In the genomic region with DNA sequence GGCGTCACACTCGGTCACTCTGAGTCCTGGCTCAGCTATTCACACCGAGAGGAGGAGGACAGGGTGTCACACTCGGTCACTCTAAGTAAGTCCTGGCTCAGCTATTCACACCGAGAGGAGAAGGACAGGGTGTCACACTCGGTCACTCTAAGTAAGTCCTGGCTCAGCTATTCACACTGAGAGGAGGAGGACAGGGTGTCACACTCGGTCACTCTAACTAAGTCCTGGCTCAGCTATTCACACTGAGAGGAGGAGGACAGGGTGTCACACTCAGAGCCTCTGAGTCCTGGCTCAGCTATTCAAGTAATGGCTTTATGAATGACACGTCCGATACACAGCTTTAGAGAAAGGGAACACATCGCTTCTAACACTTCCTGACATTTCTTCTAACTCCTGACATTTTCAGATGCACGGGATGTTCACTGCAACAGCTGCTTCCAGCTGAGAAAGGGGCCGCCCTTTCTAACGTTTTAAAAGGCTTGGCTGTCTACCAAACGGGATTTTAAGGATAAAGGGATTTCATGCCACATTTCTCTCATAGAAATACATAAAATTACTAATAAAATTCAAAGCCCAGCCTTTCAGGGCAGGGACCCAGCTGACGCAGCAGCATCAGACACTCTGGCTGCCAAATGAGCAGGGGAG, we compare ENCODE assay signal across 19 cellular contexts. TPM values are rescaled to one million over a fixed set of nuclear protein-coding genes. Genes with fewer than 3 reads are reported as not detected.
DNase-seq lines count a peak whose midpoint lies in the region; ATAC-seq and TF ChIP-seq lines count a peak whose summit lies in the region.
"Had no signal": no experiment of that assay in that cellular context is flagged by ENCODE, and none has a peak within 500 bp of the region (broad histone marks: within the 10 kb centered on the region; RNA-seq: fewer than 3 reads in every experiment).

No MANE protein-coding gene starts in this region.

- peak overlapping the region in 1 of 2 donors; percentile 26 for H3K9ac ChIP-seq in mucosa of rectum (ENCODE audit: low read depth in 1 of 2, low read length in 2 of 2)

- no peak for TF ChIP-seq EP300 in suprapubic skin (IDR thresholded peaks at IDR 0.05)

- H3K4me3 ChIP-seq in mucosa of rectum (ENCODE audit: low read length in 2 of 2) (no peak overlapping the region), suprapubic skin (no peak overlapping the region)
- H3K4me3 ChIP-seq: coronary artery, upper lobe of right lung had no signal

- H3K27ac Mint-ChIP-seq in HFFc6 (peak overlapping the region; percentile 95), brain (peak overlapping the region in 4 of 5 experiments; percentile 32 to 91 (median 66))
- H3K27ac Mint-ChIP-seq: CD8-positive, alpha-beta T cell; memory B cell had no signal

- H3K9me3 Mint-ChIP-seq in HFFc6 (no peaks in the 10 kb centered on the region), brain (no peaks in the 10 kb centered on the region)
- H3K9me3 Mint-ChIP-seq: activated naive CD8-positive, alpha-beta T cell treated with anti-CD3 and anti-CD28 coated beads, Interleukin-2, amount 50 U/mL, for 24 hours; activated T-cell treated with anti-CD3 and anti-CD28 coated beads, Interleukin-2, amount 50 U/mL, for 24 hours; CD8-positive, alpha-beta T cell; memory B cell had no signal

- peaks cover 9% of the 10 kb centered on the region for H3K36me3 Mint-ChIP-seq in HFFc6 (ENCODE audit: low read depth)
- peaks cover 34% of the 10 kb centered on the region for H3K36me3 Mint-ChIP-seq in brain
- H3K36me3 Mint-ChIP-seq: memory B cell had no signal

- ATAC-seq in GM21576 (IDR thresholded peaks at IDR 0.05; ENCODE audit: unreplicated experiment), result no peak
- ATAC-seq in stimulated activated naive CD8-positive, alpha-beta T cell treated with anti-CD3 and anti-CD28 coated beads, Interleukin-15, Interleukin-2, amounts not matched to agents 100 U/mL and 50 U/mL, for 24 hours, result no peak
- ATAC-seq: activated naive CD8-positive, alpha-beta T cell treated with anti-CD3 and anti-CD28 coated beads, Interleukin-2, amount 50 U/mL, for 24 hours; CD8-positive, alpha-beta T cell; Panc1 had no signal

- DNase-seq in HFFc6, result no peak
- no peak for DNase-seq in suprapubic skin (ENCODE audit: low spot score in 2 of 2)
- DNase-seq in A172 (ENCODE audit: low spot score), result no peak
- no peak for DNase-seq in stimulated activated naive CD8-positive, alpha-beta T cell treated with anti-CD3 and anti-CD28 coated beads, Interleukin-15, Interleukin-2, amounts not matched to agents 100 U/mL and 50 U/mL, for 24 hours
- DNase-seq: activated CD4-positive, alpha-beta T cell treated with anti-CD3 and anti-CD28 coated beads for 1 hour; activated naive CD8-positive, alpha-beta T cell treated with anti-CD3 and anti-CD28 coated beads, Interleukin-2, amount 50 U/mL, for 24 hours; activated T-cell treated with anti-CD3 and anti-CD28 coated beads, Interleukin-2, amount 50 U/mL, for 24 hours; CD8-positive, alpha-beta T cell; NCI-H1417; NCI-H510A treated with DMSO at 0.1 percent for 48 hours; T-helper 1 cell; upper lobe of right lung had no signal

- no peaks in the 10 kb centered on the region for H3K27me3 ChIP-seq in mucosa of rectum (ENCODE audit: control insufficient read depth in 2 of 2, insufficient read depth in 2 of 2, low read length in 2 of 2)
- H3K27me3 ChIP-seq in suprapubic skin, result no peaks in the 10 kb centered on the region
- H3K27me3 ChIP-seq: upper lobe of right lung had no signal

- no peaks in the 10 kb centered on the region for H3K9me3 ChIP-seq in mucosa of rectum (ENCODE audit: control insufficient read depth in 2 of 2, low read length in 2 of 2)
- no peaks in the 10 kb centered on the region for H3K9me3 ChIP-seq in suprapubic skin
- H3K9me3 ChIP-seq: upper lobe of right lung had no signal

- H3K27me3 Mint-ChIP-seq in HFFc6 (ENCODE audit: insufficient read depth) (no peaks in the 10 kb centered on the region; the same call in 1 of the 2 replicates), brain (no peaks in the 10 kb centered on the region)
- H3K27me3 Mint-ChIP-seq: activated naive CD8-positive, alpha-beta T cell treated with anti-CD3 and anti-CD28 coated beads, Interleukin-2, amount 50 U/mL, for 24 hours; activated T-cell treated with anti-CD3 and anti-CD28 coated beads, Interleukin-2, amount 50 U/mL, for 24 hours; memory B cell had no signal

- H3K4me1 Mint-ChIP-seq in HFFc6 (ENCODE audit: low read depth), result peaks cover 15% of the 10 kb centered on the region
- H3K4me1 Mint-ChIP-seq in brain, result peaks cover 11% of the 10 kb centered on the region
- H3K4me1 Mint-ChIP-seq: activated naive CD8-positive, alpha-beta T cell treated with anti-CD3 and anti-CD28 coated beads, Interleukin-2, amount 50 U/mL, for 24 hours had no signal

- H3K4me3 Mint-ChIP-seq in HFFc6 (no peak overlapping the region; the same call in 1 of the 2 replicates), brain (no peak overlapping the region)
- H3K4me3 Mint-ChIP-seq: activated naive CD8-positive, alpha-beta T cell treated with anti-CD3 and anti-CD28 coated beads, Interleukin-2, amount 50 U/mL, for 24 hours; activated T-cell treated with anti-CD3 and anti-CD28 coated beads, Interleukin-2, amount 50 U/mL, for 24 hours; CD8-positive, alpha-beta T cell; memory B cell had no signal

- H3K36me3 ChIP-seq in mucosa of rectum (ENCODE audit: control insufficient read depth in 2 of 2, insufficient read depth in 2 of 2, low read length in 2 of 2), result peaks cover 3 to 12% of the 10 kb centered on the region in 2 donors
- H3K36me3 ChIP-seq in suprapubic skin, result peaks cover 20% of the 10 kb centered on the region

- H3K4me1 ChIP-seq in mucosa of rectum (ENCODE audit: control insufficient read depth in 2 of 2, insufficient read depth in 2 of 2, low read length in 2 of 2), result peaks cover 0 to 3% of the 10 kb centered on the region in 2 donors
- peaks cover 11% of the 10 kb centered on the region for H3K4me1 ChIP-seq in suprapubic skin
- H3K4me1 ChIP-seq: upper lobe of right lung had no signal

- H3K27ac ChIP-seq in mucosa of rectum (ENCODE audit: low read depth in 2 of 2, low read length in 2 of 2), result peak overlapping the region; percentile 72 to 75
- peak overlapping the region; percentile 45 for H3K27ac ChIP-seq in suprapubic skin
- H3K27ac ChIP-seq: upper lobe of right lung had no signal

- 56% methylated on average over 8 of the region's 15 CpGs for WGBS in suprapubic skin

- TF ChIP-seq CTCF in HFFc6 (IDR thresholded peaks at IDR 0.05) (no peak), brain (conservative IDR thresholded peaks at IDR 0.05) (no peak), suprapubic skin (IDR thresholded peaks at IDR 0.05) (no peak)

- TF ChIP-seq POLR2A in suprapubic skin (IDR thresholded peaks at IDR 0.05), result no peak

RNA-seq across cellular contexts. Expression of gene DRD4, which starts 28.1 kb away (rescaled TPM):
- total RNA-seq in HFFc6 (2021; fragmentation: NEBNext Ultra II Directional; extraction: Animal tissue kit (Norgen Biotek cat#: 25700)), result under 1 TPM; 0.14 to 0.61 (median 0.38) TPM
- polyA plus RNA-seq in brain (ENCODE audit: insufficient read depth, low read depth, low replicate concordance), result 0.71 TPM
- total RNA-seq in suprapubic skin, result 1 to 10 TPM in 1 of 4 donors, under 1 TPM in 1, not detected in 2; 0.97 to 1.2 TPM
- total RNA-seq in A172 (2014; rRNA removed; shearing (Covaris generic)), result not detected in 2 replicates

RNA-seq across cellular contexts. Expression of gene DEAF1, which starts 29.8 kb away (rescaled TPM):
- total RNA-seq in HFFc6 (2021; fragmentation: NEBNext Ultra II Directional; extraction: Animal tissue kit (Norgen Biotek cat#: 25700)), result 10 to 100 TPM; 32.2 to 48.1 (median 34.6) TPM
- polyA plus RNA-seq in brain (ENCODE audit: insufficient read depth, low read depth, low replicate concordance), result 88.5 TPM
- 10 to 100 TPM; 37.0 to 60.6 (median 43.7) TPM for total RNA-seq in suprapubic skin
- 12.8 and 20.2 TPM in 2 replicates for total RNA-seq in A172 (2014; rRNA removed; shearing (Covaris generic))

RNA-seq across cellular contexts. Expression of gene TMEM80, which starts 30.4 kb away (rescaled TPM):
- 10 to 100 TPM; 16.9 to 24.5 (median 19.3) TPM for total RNA-seq in HFFc6 (2021; fragmentation: NEBNext Ultra II Directional; extraction: Animal tissue kit (Norgen Biotek cat#: 25700))
- polyA plus RNA-seq in brain (ENCODE audit: insufficient read depth, low read depth, low replicate concordance), result 15.6 TPM
- 10 to 100 TPM; 31.5 to 53.6 (median 39.1) TPM for total RNA-seq in suprapubic skin
- total RNA-seq in A172 (2014; rRNA removed; shearing (Covaris generic)), result 17.1 and 17.9 TPM in 2 replicates

RNA-seq across cellular contexts. Expression of gene SCT, which starts 38.2 kb away (rescaled TPM):
- not detected for total RNA-seq in HFFc6 (2021; fragmentation: NEBNext Ultra II Directional; extraction: Animal tissue kit (Norgen Biotek cat#: 25700))
- polyA plus RNA-seq in brain (ENCODE audit: insufficient read depth, low read depth, low replicate concordance), result not detected
- not detected for total RNA-seq in suprapubic skin
- not detected in 2 replicates for total RNA-seq in A172 (2014; rRNA removed; shearing (Covaris generic))
- total RNA-seq: CD8-positive, alpha-beta T cell; omental fat pad; upper lobe of right lung had no signal

RNA-seq across cellular contexts. Expression of gene CDHR5, which starts 40.4 kb away (rescaled TPM):
- total RNA-seq in HFFc6 (2021; fragmentation: NEBNext Ultra II Directional; extraction: Animal tissue kit (Norgen Biotek cat#: 25700)), result not detected
- polyA plus RNA-seq in brain (ENCODE audit: insufficient read depth, low read depth, low replicate concordance), result not detected
- total RNA-seq in suprapubic skin, result 1 to 10 TPM in 1 of 4 donors, under 1 TPM in 1, not detected in 2; 0.53 to 1.1 TPM
- not detected in 2 replicates for total RNA-seq in A172 (2014; rRNA removed; shearing (Covaris generic))
- total RNA-seq: CD8-positive, alpha-beta T cell; omental fat pad; upper lobe of right lung had no signal
